8 cellular contexts compared by ENCODE assay signal in the genomic region with DNA sequence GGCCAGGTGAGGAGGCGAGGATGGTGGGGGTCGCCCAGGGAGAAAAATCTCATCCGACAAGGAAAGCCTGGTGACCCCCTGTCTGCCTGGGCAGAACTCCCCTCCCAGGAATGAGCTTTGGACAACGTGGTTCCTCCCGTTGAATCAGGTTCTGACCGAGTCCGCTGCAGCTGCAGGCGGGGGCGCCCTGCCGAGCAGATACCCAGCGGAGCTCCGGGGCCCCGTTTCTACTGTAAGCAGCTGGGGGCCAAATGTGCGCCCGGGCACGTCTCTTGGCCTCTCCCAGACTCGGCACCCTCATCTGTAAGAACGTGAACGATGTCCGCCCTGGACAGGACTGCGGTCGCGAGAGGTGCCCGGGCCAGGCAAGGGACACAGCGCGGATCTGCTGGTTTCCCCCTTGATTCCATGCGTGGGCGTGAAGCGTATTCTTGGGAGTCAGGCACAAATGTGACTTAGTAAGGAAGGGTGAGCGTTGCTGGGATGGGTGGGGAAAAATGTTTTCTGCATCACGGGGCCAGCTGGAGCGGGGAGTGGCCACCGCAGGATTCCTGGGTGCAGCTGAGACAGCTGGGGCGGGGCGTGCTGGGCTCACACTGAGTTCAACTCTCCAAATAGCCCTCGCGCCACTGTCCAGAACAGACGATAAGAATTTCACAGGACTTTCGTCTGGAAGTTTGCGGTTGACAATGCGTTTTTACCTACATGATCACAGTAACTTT. TPM values are rescaled to one million over a fixed set of nuclear protein-coding genes. Genes with fewer than 3 reads are reported as not detected.
DNase-seq lines count a peak whose midpoint lies in the region; TF ChIP-seq lines count a peak whose summit lies in the region.

No MANE protein-coding gene starts in this region.

- H3K27me3 ChIP-seq in MG63 (no peaks in the 10 kb centered on the region), endodermal cell (ENCODE audit: control insufficient read depth, insufficient read depth, low read length, poor library complexity, severe bottlenecking) (peaks cover 38% of the 10 kb centered on the region), mesenchymal stem cell (ENCODE audit: control insufficient read depth in 1 of 2, insufficient read depth in 1 of 2, low read length in 2 of 2) (no peaks in the 10 kb centered on the region)

- H2BK5ac ChIP-seq in mesenchymal stem cell (ENCODE audit: low read depth, low read length, poor library complexity, severe bottlenecking): no peak overlapping the region

- DNase-seq in ACHN: peak; percentile 67
- DNase-seq in MG63: peak; percentile 76
- DNase-seq in endodermal cell: peak; percentile 77
- DNase-seq in mesenchymal stem cell: peak; percentile 90
- peak; percentile 92 for DNase-seq in ureter (ENCODE audit: low spot score)
- DNase-seq in AML-193 (lab: John Stamatoyannopoulos, UW): no peak
- no peak for DNase-seq in effector CD4-positive, alpha-beta T cell
- DNase-seq in NK-92 (lab: John Stamatoyannopoulos, UW; ENCODE audit: unreplicated experiment): no peak

- H3K9ac ChIP-seq in endodermal cell (ENCODE audit: extremely low read depth, low read length, poor library complexity, severe bottlenecking) (peak overlapping the region; percentile 19), mesenchymal stem cell (ENCODE audit: low read length) (peak overlapping the region; percentile 90)

- no peaks in the 10 kb centered on the region for H3K36me3 Mint-ChIP-seq in endodermal cell (ENCODE audit: low read depth)

- no peaks in the 10 kb centered on the region for H3K9me3 Mint-ChIP-seq in endodermal cell

- H3K79me1 ChIP-seq in mesenchymal stem cell (replicated peaks; ENCODE audit: low read length, poor library complexity, severe bottlenecking): no peaks in the 10 kb centered on the region

- H3K4me1 Mint-ChIP-seq in endodermal cell: peaks cover 24% of the 10 kb centered on the region

- peak overlapping the region; percentile 72 for H4K8ac ChIP-seq in mesenchymal stem cell (ENCODE audit: low read length)

- H3K4me3 ChIP-seq in MG63 (peak overlapping the region; percentile 20), endodermal cell (ENCODE audit: low read length) (peak overlapping the region; percentile 84), mesenchymal stem cell (ENCODE audit: insufficient read depth in 1 of 2, low read depth in 1 of 2, low read length in 2 of 2) (peak overlapping the region; percentile 48 to 83)

- peak overlapping the region; percentile 44 for H3K27ac Mint-ChIP-seq in endodermal cell

- H2BK12ac ChIP-seq in mesenchymal stem cell (ENCODE audit: low read length in 2 of 2): peak overlapping the region in 1 of 2 experiments; percentile 89

- in situ Hi-C loops in ACHN (cut with HindIII; ENCODE audit: low pct_ligation_motif_present, low pct_unique_long_range_greater_than_20kb, low sequenced_read_pairs): no loop called here

- WGBS in endodermal cell (ENCODE audit: insufficient coverage in 1 of 2, insufficient read length in 1 of 2), 2 experiments: 2 to 5% methylated on average over 15 to 41 of the region's 41 CpGs
- 2% methylated on average over 41 of the region's 41 CpGs for WGBS in mesenchymal stem cell

- peak overlapping the region; percentile 55 for H3K4me2 ChIP-seq in mesenchymal stem cell (ENCODE audit: low read length, poor library complexity, severe bottlenecking)

- no peak overlapping the region for H2AK5ac ChIP-seq in mesenchymal stem cell (ENCODE audit: low read length, severe bottlenecking)

- peak overlapping the region; percentile 38 to 90 for H3K18ac ChIP-seq in mesenchymal stem cell (ENCODE audit: low read depth in 1 of 2, low read length in 2 of 2)

- H3K9me3 ChIP-seq in MG63 (no peaks in the 10 kb centered on the region), endodermal cell (ENCODE audit: control insufficient read depth, low read length) (no peaks in the 10 kb centered on the region), mesenchymal stem cell (ENCODE audit: control insufficient read depth, low read length) (no peaks in the 10 kb centered on the region)

- H3K27me3 Mint-ChIP-seq in endodermal cell (ENCODE audit: insufficient read depth): peaks cover 52% of the 10 kb centered on the region

- TF ChIP-seq CTCF in endodermal cell (conservative IDR thresholded peaks at IDR 0.05): no peak

- no peak overlapping the region for H2BK15ac ChIP-seq in mesenchymal stem cell (ENCODE audit: low read depth, poor library complexity, severe bottlenecking)

- no peak overlapping the region for H2BK120ac ChIP-seq in mesenchymal stem cell (ENCODE audit: low read depth, low read length)

- peak overlapping the region in 1 of 2 experiments; percentile 68 for H3K14ac ChIP-seq in mesenchymal stem cell (ENCODE audit: low read length in 2 of 2)

- H3K4ac ChIP-seq in mesenchymal stem cell (ENCODE audit: low read depth in 1 of 2, low read length in 2 of 2): peak overlapping the region; percentile 75 to 88

- H3K4me1 ChIP-seq in endodermal cell (ENCODE audit: control insufficient read depth, insufficient read depth, low read length) (peaks cover 3% of the 10 kb centered on the region), mesenchymal stem cell (ENCODE audit: control insufficient read depth, insufficient read depth, low read depth, low read length) (peaks cover 19% of the 10 kb centered on the region)

- H3K4me3 Mint-ChIP-seq in endodermal cell: peak overlapping the region; percentile 69

- H3K36me3 ChIP-seq in MG63 (no peaks in the 10 kb centered on the region), endodermal cell (ENCODE audit: control insufficient read depth, insufficient read depth, low read length) (no peaks in the 10 kb centered on the region), mesenchymal stem cell (ENCODE audit: control insufficient read depth in 1 of 2, insufficient read depth in 2 of 2, low read depth in 1 of 2, low read length in 2 of 2) (no peaks in the 10 kb centered on the region)

- no peak overlapping the region for H2AFZ ChIP-seq in mesenchymal stem cell (ENCODE audit: low read depth, low read length)

- no peak overlapping the region for H3K23ac ChIP-seq in mesenchymal stem cell (ENCODE audit: low read length in 2 of 2)

- H3K27ac ChIP-seq in endodermal cell (ENCODE audit: low read depth, low read length) (no peak overlapping the region), mesenchymal stem cell (ENCODE audit: low read length, poor library complexity, severe bottlenecking) (peak overlapping the region; percentile 60)

- peak overlapping the region; percentile 29 for H4K91ac ChIP-seq in mesenchymal stem cell (ENCODE audit: low read length)

RNA-seq across cellular contexts. Expression of a gene that starts 20.2 kb away (rescaled TPM):
- total RNA-seq in MG63 (2014; rRNA removed; shearing (Covaris generic); ENCODE audit: low replicate concordance): 220 and 503 TPM in 2 replicates
- total RNA-seq in endodermal cell (10 to 100 TPM; 33.0 to 45.4 TPM), ureter (101 TPM)
- polyA plus RNA-seq in endodermal cell (2013, experiment 1 of 2): 103 TPM
- polyA plus RNA-seq in endodermal cell (2013, experiment 2 of 2): 111 TPM
- polyA plus RNA-seq in mesenchymal stem cell (2013, experiment 1 of 2): 234 TPM
- 237 TPM for polyA plus RNA-seq in mesenchymal stem cell (2013, experiment 2 of 2)

RNA-seq across cellular contexts. Expression of a gene that starts 33.7 kb away (rescaled TPM):
- total RNA-seq in MG63 (2014; rRNA removed; shearing (Covaris generic); ENCODE audit: low replicate concordance): not detected in 2 replicates
- total RNA-seq in endodermal cell (not detected), ureter (not detected)
- not detected for polyA plus RNA-seq in endodermal cell (2013, experiment 1 of 2)
- polyA plus RNA-seq in endodermal cell (2013, experiment 2 of 2): not detected
- not detected for polyA plus RNA-seq in mesenchymal stem cell (2013, experiment 1 of 2)
- polyA plus RNA-seq in mesenchymal stem cell (2013, experiment 2 of 2): not detected

Comparison
In these comparisons a context has a peak if more than half of its experiments do, and no peak if none do; other contexts are left out.
1. DNase-seq: peak in ACHN (single experiment), MG63 (single experiment), endodermal cell (single experiment), mesenchymal stem cell (single experiment) and ureter (single experiment); none in AML-193 (0 of 2), effector CD4-positive, alpha-beta T cell (single experiment) and NK-92 (single experiment).
2. H3K4me3 ChIP-seq: peak in every context shown above with its lines; median percentile 84 in endodermal cell; 66 in mesenchymal stem cell; 20 in MG63.